In genomic region chr12:75481013-75481705, GRCh38 we compare ENCODE assay signal across 8 cellular contexts. TPM values are rescaled to one million over a fixed set of nuclear protein-coding genes. Genes with fewer than 3 reads are reported as not detected.
DNase-seq lines count a peak whose midpoint lies in the region; ATAC-seq, FAIRE-seq and TF ChIP-seq lines count a peak whose summit lies in the region.

No MANE protein-coding gene starts in this region.

- peak overlapping the region; percentile 92 for H3K27ac Mint-ChIP-seq in activated T-helper 2 cell treated with anti-CD3 and anti-CD28 coated beads, Interferon-gamma antibody, Interleukin-2, Interleukin-4, amounts not matched to agents 10 μg/mL and 5 μg/mL and 100 μg/mL, durations not matched to agents 14 hours and 24 hours and 36 hours
- no peak overlapping the region for H3K27ac Mint-ChIP-seq in type B pancreatic cell

- DNase-seq in BJ (ENCODE audit: low read depth) (no peak), HepG2 (ENCODE audit: low spot score) (no peak), type B pancreatic cell (ENCODE audit: extremely low spot score, unreplicated experiment) (no peak), NCI-H1694 (lab: John Stamatoyannopoulos, UW) (no peak)
- DNase-seq in activated T-helper 2 cell treated with anti-CD3 and anti-CD28 coated beads, Interferon-gamma antibody, Interleukin-2, Interleukin-4, amounts not matched to agents 10 μg/mL and 5 μg/mL and 100 μg/mL, durations not matched to agents 14 hours and 24 hours and 36 hours (ENCODE audit: low spot score), result no peak
- DNase-seq in stimulated activated naive CD4-positive, alpha-beta T cell treated with Interleukin-2 at 50 U/mL for 16 hours (lab: John Stamatoyannopoulos, UW), result no peak

- no peaks in the 10 kb centered on the region for H3K9me3 ChIP-seq in HepG2 (ENCODE audit: low read length)

- peak overlapping the region; percentile 45; the same call in 1 of the 2 replicates for H3K9ac ChIP-seq in HepG2 (ENCODE audit: insufficient read depth, low read depth, low read length)

- no peak for TF ChIP-seq EP300 in HepG2 (IDR thresholded peaks at IDR 0.05; ENCODE audit: low read depth in 2 of 2, low read length in 2 of 2)
- TF ChIP-seq EP300 in HepG2 (CRISPR knock-in tag; IDR thresholded peaks at IDR 0.05; ENCODE audit: borderline replicate concordance), result no peak

- POLR2A ChIA-PET in BJ (lab: Charles Lee) (interaction anchor here (0.6 to 1.5 kb wide), 3 partner anchors 90 to 1078 kb away, joined by 3 read pairs; partner anchors contain the start of genes CAPS2 and OSBPL8), HepG2 (lab: Yijun Ruan, JAX) (interaction anchor here (0.7 kb wide), 1 partner anchor 23 kb away, joined by 3 read pairs; no protein-coding TSS in a partner anchor)

- H3K4me3 ChIP-seq in BJ (ENCODE audit: low read depth, low read length) (peak overlapping the region; percentile 42), HepG2 (replicated peaks in 1 of 3; ENCODE audit: insufficient read depth in 1 of 3, low read depth in 2 of 3, low read length in 3 of 3) (peak overlapping the region; percentile 44 to 50 (median 47); a peak in 5 of 6 replicates)

- TSS peak; percentile 88 for BruUV-seq in HepG2 (replicated peaks; lab: Mats Ljungman, UMichigan)

- H3K79me2 ChIP-seq in HepG2 (ENCODE audit: insufficient read depth, low read length), result no peaks in the 10 kb centered on the region

- H3K4me1 Mint-ChIP-seq in activated T-helper 2 cell treated with anti-CD3 and anti-CD28 coated beads, Interferon-gamma antibody, Interleukin-2, Interleukin-4, amounts not matched to agents 10 μg/mL and 5 μg/mL and 100 μg/mL, durations not matched to agents 14 hours and 24 hours and 36 hours (ENCODE audit: low read depth), result peaks cover 71% of the 10 kb centered on the region
- peaks cover 8% of the 10 kb centered on the region for H3K4me1 Mint-ChIP-seq in type B pancreatic cell (ENCODE audit: unreplicated experiment)

- in situ Hi-C loops in HepG2 (cut with HindIII; ENCODE audit: extremely low pct_ligation_motif_present, low pct_unique_long_range_greater_than_20kb), result no loop called here

- H3K4me2 ChIP-seq in HepG2 (ENCODE audit: low read depth, low read length), result peak overlapping the region; percentile 67

- TF ChIP-seq RAD21 in HepG2 (CRISPR knock-in tag; IDR thresholded peaks at IDR 0.05), result no peak

- peak; percentile 18 for ATAC-seq in GM19467 (IDR thresholded peaks at IDR 0.05; ENCODE audit: unreplicated experiment)
- ATAC-seq in HG03565 (IDR thresholded peaks at IDR 0.05; ENCODE audit: unreplicated experiment), result peak; percentile 9
- ATAC-seq in HepG2, result peak; percentile 41

- no peak for FAIRE-seq in HepG2 (lab: Jason Lieb, UNC)

- H3K36me3 ChIP-seq in BJ (ENCODE audit: control insufficient read depth, insufficient read depth, low read length) (no peaks in the 10 kb centered on the region), HepG2 (replicated peaks in 1 of 2; ENCODE audit: control insufficient read depth in 1 of 2, insufficient read depth in 2 of 2, low read length in 2 of 2) (no peaks in the 10 kb centered on the region)

- H4K20me1 ChIP-seq in HepG2 (ENCODE audit: insufficient read depth, low read length), result no peaks in the 10 kb centered on the region

- peaks cover 13% of the 10 kb centered on the region for H3K36me3 Mint-ChIP-seq in activated T-helper 2 cell treated with anti-CD3 and anti-CD28 coated beads, Interferon-gamma antibody, Interleukin-2, Interleukin-4, amounts not matched to agents 10 μg/mL and 5 μg/mL and 100 μg/mL, durations not matched to agents 14 hours and 24 hours and 36 hours (ENCODE audit: low read depth)
- no peaks in the 10 kb centered on the region for H3K36me3 Mint-ChIP-seq in type B pancreatic cell

- H3K27ac ChIP-seq in HepG2 (ENCODE audit: extremely low read length, insufficient read depth, low read length), result no peak overlapping the region

- intact Hi-C loops in activated T-helper 2 cell treated with anti-CD3 and anti-CD28 coated beads, Interferon-gamma antibody, Interleukin-2, Interleukin-4, amounts not matched to agents 10 μg/mL and 5 μg/mL and 100 μg/mL, durations not matched to agents 14 hours and 24 hours and 36 hours (cut with micrococcal nuclease), result loop anchor here (2.0 to 10.0 kb wide), 6 partner anchors 464 to 1078 kb away; partner anchors contain the start of gene OSBPL8
- intact Hi-C loops in HepG2 (cut with micrococcal nuclease; ENCODE audit: unreplicated experiment), result loop anchor here (2.0 to 10.0 kb wide), 3 partner anchors 792 to 976 kb away; partner anchors contain the start of gene BBS10

- no peak for TF ChIP-seq POLR2A in HepG2 (IDR thresholded peaks at IDR 0.05; ENCODE audit: insufficient read depth in 1 of 2, low read depth in 2 of 2, low read length in 2 of 2)

- no peaks in the 10 kb centered on the region for H3K27me3 ChIP-seq in BJ (ENCODE audit: control insufficient read depth, insufficient read depth, low read length)
- H3K27me3 ChIP-seq in HepG2 (ENCODE audit: control insufficient read depth in 1 of 2, insufficient read depth in 2 of 2, low read length in 2 of 2), result no peaks in the 10 kb centered on the region

- H3K9me3 Mint-ChIP-seq in activated T-helper 2 cell treated with anti-CD3 and anti-CD28 coated beads, Interferon-gamma antibody, Interleukin-2, Interleukin-4, amounts not matched to agents 10 μg/mL and 5 μg/mL and 100 μg/mL, durations not matched to agents 14 hours and 24 hours and 36 hours, result no peaks in the 10 kb centered on the region
- H3K9me3 Mint-ChIP-seq in type B pancreatic cell, result no peaks in the 10 kb centered on the region

- CTCF ChIA-PET in BJ (lab: Yijun Ruan, JAX), result interaction anchor here (0.5 to 7.3 kb wide), 3 partner anchors 9 to 136 kb away, joined by 3 to 28 read pairs (median 3); partner anchors contain the start of gene GLIPR1L2
- CTCF ChIA-PET in HepG2 (lab: Yijun Ruan, JAX; ENCODE audit: low intra/inter-chr PET ratio, low total read pairs), result no interaction called here

- H3K4me3 Mint-ChIP-seq in activated T-helper 2 cell treated with anti-CD3 and anti-CD28 coated beads, Interferon-gamma antibody, Interleukin-2, Interleukin-4, amounts not matched to agents 10 μg/mL and 5 μg/mL and 100 μg/mL, durations not matched to agents 14 hours and 24 hours and 36 hours (ENCODE audit: low read depth), result peak overlapping the region; percentile 87
- peak overlapping the region; percentile 20 for H3K4me3 Mint-ChIP-seq in type B pancreatic cell

- 20% methylated on average over 5 of the region's 5 CpGs for WGBS in HepG2 (ENCODE audit: low lambda C conversion rate)

- TF ChIP-seq CTCF in BJ (IDR thresholded peaks at IDR 0.05; ENCODE audit: insufficient read depth, low read depth, low read length) (no peak), HepG2 (CRISPR knock-in tag; IDR thresholded peaks at IDR 0.05) (no peak), type B pancreatic cell (conservative IDR thresholded peaks at IDR 0.05) (no peak)

- peaks cover 1% of the 10 kb centered on the region for H3K27me3 Mint-ChIP-seq in activated T-helper 2 cell treated with anti-CD3 and anti-CD28 coated beads, Interferon-gamma antibody, Interleukin-2, Interleukin-4, amounts not matched to agents 10 μg/mL and 5 μg/mL and 100 μg/mL, durations not matched to agents 14 hours and 24 hours and 36 hours (ENCODE audit: low read depth)
- no peaks in the 10 kb centered on the region for H3K27me3 Mint-ChIP-seq in type B pancreatic cell

- peak overlapping the region; percentile 80 for H2AFZ ChIP-seq in HepG2 (ENCODE audit: low read length)

- peaks cover 26% of the 10 kb centered on the region for H3K4me1 ChIP-seq in HepG2 (ENCODE audit: insufficient read depth, low read length)

RNA-seq across cellular contexts. Expression of gene GLIPR1, which starts 0.6 kb away (rescaled TPM):
- polyA plus RNA-seq in BJ (2011; rRNA removed), result 175 and 214 TPM in 2 replicates
- polyA minus RNA-seq in BJ (2011; rRNA and poly(A)+ RNA removed), result 60.5 and 88.3 TPM in 2 replicates
- total RNA-seq in activated T-helper 2 cell treated with anti-CD3 and anti-CD28 coated beads, Interferon-gamma antibody, Interleukin-2, Interleukin-4, amounts not matched to agents 10 μg/mL and 5 μg/mL and 100 μg/mL, durations not matched to agents 14 hours and 24 hours and 36 hours, result 7.4 and 7.6 TPM in 2 replicates
- total RNA-seq in HepG2 (2016; rRNA removed; fragmentation: Illumina TruSeq; extraction: Trizol), result 2.8 and 5.0 TPM in 2 replicates
- total RNA-seq in HepG2 (2016; cell fraction: cytosol; rRNA removed; fragmentation: Illumina TruSeq; extraction: Trizol; ENCODE audit: low read depth), result 0.97 and 2.2 TPM in 2 replicates
- total RNA-seq in HepG2 (2016; cell fraction: insoluble cytoplasmic fraction; rRNA removed; fragmentation: Illumina TruSeq; extraction: Trizol), result 3.7 and 6.0 TPM in 2 replicates
- 1.9 and 4.2 TPM in 2 replicates for total RNA-seq in HepG2 (2016; cell fraction: membrane; rRNA removed; fragmentation: Illumina TruSeq; extraction: Trizol)
- total RNA-seq in HepG2 (2016; cell fraction: nucleus; rRNA removed; fragmentation: Illumina TruSeq; extraction: Trizol), result 5.3 TPM in 2 replicates
- 1.9 and 4.9 TPM in 2 replicates for polyA plus RNA-seq in HepG2 (2011; rRNA removed)
- 1.4 and 4.8 TPM in 2 replicates for polyA plus RNA-seq in HepG2 (2011; cell fraction: cytosol; rRNA removed)
- 2.1 and 2.5 TPM in 2 replicates for polyA plus RNA-seq in HepG2 (2011; cell fraction: nucleus; rRNA removed)
- 2.8 and 3.5 TPM in 2 replicates for polyA plus RNA-seq in HepG2 (2012)
- polyA plus RNA-seq in HepG2 (2016; cell fraction: cytosol; fragmentation: Illumina TruSeq; extraction: Trizol; ENCODE audit: low read depth), result 3.4 and 3.8 TPM in 2 replicates
- 3.4 and 4.5 TPM in 2 replicates for polyA plus RNA-seq in HepG2 (2016; cell fraction: insoluble cytoplasmic fraction; fragmentation: Illumina TruSeq; extraction: Trizol; ENCODE audit: low read depth)
- 3.0 TPM in 2 replicates for polyA plus RNA-seq in HepG2 (2016; cell fraction: membrane; fragmentation: Illumina TruSeq; extraction: Trizol; ENCODE audit: low read depth)
- 9.2 and 10.3 TPM in 2 replicates for polyA plus RNA-seq in HepG2 (2016; cell fraction: nucleus; fragmentation: Illumina TruSeq; extraction: Trizol; ENCODE audit: insufficient read depth, low read depth)
- 0.30 and 1.9 TPM in 2 replicates for polyA minus RNA-seq in HepG2 (2011; rRNA and poly(A)+ RNA removed; ENCODE audit: low replicate concordance)
- polyA minus RNA-seq in HepG2 (2011; cell fraction: cytosol; rRNA and poly(A)+ RNA removed), result 0.35 and 2.6 TPM in 2 replicates
- 4.8 and 7.2 TPM in 2 replicates for polyA minus RNA-seq in HepG2 (2011; cell fraction: nucleus; rRNA and poly(A)+ RNA removed)
- 0.45 and 4.3 TPM in 2 replicates for total RNA-seq in type B pancreatic cell (ENCODE audit: low replicate concordance)

RNA-seq across cellular contexts. Expression of gene KRR1, which starts 30.2 kb away (rescaled TPM):
- polyA plus RNA-seq in BJ (2011; rRNA removed), result 10.4 and 27.4 TPM in 2 replicates
- 7.0 and 8.7 TPM in 2 replicates for polyA minus RNA-seq in BJ (2011; rRNA and poly(A)+ RNA removed)
- 114 and 119 TPM in 2 replicates for total RNA-seq in activated T-helper 2 cell treated with anti-CD3 and anti-CD28 coated beads, Interferon-gamma antibody, Interleukin-2, Interleukin-4, amounts not matched to agents 10 μg/mL and 5 μg/mL and 100 μg/mL, durations not matched to agents 14 hours and 24 hours and 36 hours
- 103 and 161 TPM in 2 replicates for total RNA-seq in HepG2 (2016; rRNA removed; fragmentation: Illumina TruSeq; extraction: Trizol)
- total RNA-seq in HepG2 (2016; cell fraction: cytosol; rRNA removed; fragmentation: Illumina TruSeq; extraction: Trizol; ENCODE audit: low read depth), result 8.5 and 10.4 TPM in 2 replicates
- 98.7 and 161 TPM in 2 replicates for total RNA-seq in HepG2 (2016; cell fraction: insoluble cytoplasmic fraction; rRNA removed; fragmentation: Illumina TruSeq; extraction: Trizol)
- 15.5 and 22.5 TPM in 2 replicates for total RNA-seq in HepG2 (2016; cell fraction: membrane; rRNA removed; fragmentation: Illumina TruSeq; extraction: Trizol)
- 70.4 and 75.4 TPM in 2 replicates for total RNA-seq in HepG2 (2016; cell fraction: nucleus; rRNA removed; fragmentation: Illumina TruSeq; extraction: Trizol)
- polyA plus RNA-seq in HepG2 (2011; rRNA removed), result 12.4 and 19.3 TPM in 2 replicates
- 6.2 and 9.4 TPM in 2 replicates for polyA plus RNA-seq in HepG2 (2011; cell fraction: cytosol; rRNA removed)
- polyA plus RNA-seq in HepG2 (2011; cell fraction: nucleus; rRNA removed), result 12.0 and 14.6 TPM in 2 replicates
- 27.2 and 40.7 TPM in 2 replicates for polyA plus RNA-seq in HepG2 (2012)
- 2.2 and 3.6 TPM in 2 replicates for polyA plus RNA-seq in HepG2 (2016; cell fraction: cytosol; fragmentation: Illumina TruSeq; extraction: Trizol; ENCODE audit: low read depth)
- polyA plus RNA-seq in HepG2 (2016; cell fraction: insoluble cytoplasmic fraction; fragmentation: Illumina TruSeq; extraction: Trizol; ENCODE audit: low read depth), result 112 and 126 TPM in 2 replicates
- 5.4 and 6.5 TPM in 2 replicates for polyA plus RNA-seq in HepG2 (2016; cell fraction: membrane; fragmentation: Illumina TruSeq; extraction: Trizol; ENCODE audit: low read depth)
- polyA plus RNA-seq in HepG2 (2016; cell fraction: nucleus; fragmentation: Illumina TruSeq; extraction: Trizol; ENCODE audit: insufficient read depth, low read depth), result 71.8 and 72.7 TPM in 2 replicates
- 5.2 and 9.7 TPM in 2 replicates for polyA minus RNA-seq in HepG2 (2011; rRNA and poly(A)+ RNA removed; ENCODE audit: low replicate concordance)
- 12.0 and 21.5 TPM in 2 replicates for polyA minus RNA-seq in HepG2 (2011; cell fraction: cytosol; rRNA and poly(A)+ RNA removed)
- polyA minus RNA-seq in HepG2 (2011; cell fraction: nucleus; rRNA and poly(A)+ RNA removed), result 83.9 and 96.6 TPM in 2 replicates
- 66.9 and 87.8 TPM in 2 replicates for total RNA-seq in type B pancreatic cell (ENCODE audit: low replicate concordance)
